In genomic region chr1:107648071-107648470, GRCh38 we compare ENCODE assay signal across 18 cellular contexts.
DNase-seq lines count a peak whose midpoint lies in the region; ATAC-seq and TF ChIP-seq lines count a peak whose summit lies in the region.
"Had no signal": no experiment of that assay in that cellular context is flagged by ENCODE, and none has a peak within 500 bp of the region (broad histone marks: within the 10 kb centered on the region; RNA-seq: fewer than 3 reads in every experiment).

No MANE protein-coding gene starts in this region.

- no peaks in the 10 kb centered on the region for H3K27me3 ChIP-seq in left lung

- intact Hi-C loops in left lung (cut with DNase I): no loop called here

- H3K4me1 ChIP-seq in left lung: no peaks in the 10 kb centered on the region
- H3K4me1 ChIP-seq: HAP-1 had no signal

- H3K4me3 ChIP-seq in AG09309 (ENCODE audit: control insufficient read depth, low read depth, low read length): no peak overlapping the region
- H3K4me3 ChIP-seq in choroid plexus epithelial cell (ENCODE audit: low read depth, low read length): no peak overlapping the region
- H3K4me3 ChIP-seq in left lung: no peak overlapping the region
- H3K4me3 ChIP-seq: HAP-1 had no signal

- H3K9me3 ChIP-seq in left lung: no peaks in the 10 kb centered on the region
- H3K9me3 ChIP-seq: HAP-1 had no signal

- H3K27ac ChIP-seq in left lung: no peak overlapping the region

- no peak for TF ChIP-seq CTCF in AG09309 (IDR thresholded peaks at IDR 0.05; ENCODE audit: control insufficient read depth, insufficient read depth, low read depth, low read length, missing control alignments)
- no peak for TF ChIP-seq CTCF in choroid plexus epithelial cell (conservative IDR thresholded peaks at IDR 0.05; ENCODE audit: low read depth, low read length)
- TF ChIP-seq CTCF in left lung (IDR thresholded peaks at IDR 0.05): no peak

- DNase-seq in AG09309 (ENCODE audit: low read depth) (peak; percentile 69), LHCN-M2 (ENCODE audit: low read depth) (peak; percentile 86), choroid plexus epithelial cell (ENCODE audit: low read depth) (peak; percentile 64), left lung (no peak), pons (ENCODE audit: low spot score) (no peak)
- no peak for DNase-seq in activated naive CD4-positive, alpha-beta T cell treated with anti-CD3 and anti-CD28 coated beads, Interleukin-2, amount 50 U/mL, for 16 hours
- DNase-seq: activated B cell treated with CpG ODN at 0.5 μM for 24 hours; activated CD8-positive, alpha-beta memory T cell treated with anti-CD3 and anti-CD28 coated beads, Interleukin-2, amount 50 U/mL, for 4 hours; activated naive CD8-positive, alpha-beta T cell treated with anti-CD3 and anti-CD28 coated beads for 36 hours; C1 segment of cervical spinal cord; naive thymus-derived CD4-positive, alpha-beta T cell; NCI-H2171; right cardiac atrium; stimulated activated CD4-positive, alpha-beta T cell treated with anti-CD3 and anti-CD28 coated beads, Interleukin-4, amount 100 ng/mL, for 24 hours had no signal

- peak; percentile 23 for ATAC-seq in left lung
- no peak for ATAC-seq in GM18498 (IDR thresholded peaks at IDR 0.05; ENCODE audit: unreplicated experiment)
- ATAC-seq in GM18868 (IDR thresholded peaks at IDR 0.05; ENCODE audit: unreplicated experiment): no peak
- ATAC-seq: naive thymus-derived CD4-positive, alpha-beta T cell; right cardiac atrium; stimulated activated memory B cell treated with anti-CD40 and anti-IgM and Interleukin-4, amounts not matched to agents 10 μg/mL and 1 μg/mL and 100 μg/mL, for 72 hours had no signal

- H3K36me3 ChIP-seq in left lung: no peaks in the 10 kb centered on the region
- H3K36me3 ChIP-seq: HAP-1 had no signal

Comparison
In these comparisons a context has a peak if more than half of its experiments do, and no peak if none do; other contexts are left out.
1. DNase-seq: peak in AG09309 (single experiment), LHCN-M2 (single experiment) and choroid plexus epithelial cell (single experiment); none in left lung (0 of 2), pons (single experiment) and activated naive CD4-positive, alpha-beta T cell treated with anti-CD3 and anti-CD28 coated beads, Interleukin-2, amount 50 U/mL, for 16 hours (single experiment).